ENCODE assay signal across 1 cellular context in genomic region chr6:30767158-30767943, GRCh38.
TF ChIP-seq lines count a peak whose summit lies in the region.

No MANE protein-coding gene starts in this region.

TF ChIP-seq in WTC11, 78 proteins besides CTCF, POLR2A, EP300 and RAD21 (continued from another document):
- TF ChIP-seq, protein P1, sequence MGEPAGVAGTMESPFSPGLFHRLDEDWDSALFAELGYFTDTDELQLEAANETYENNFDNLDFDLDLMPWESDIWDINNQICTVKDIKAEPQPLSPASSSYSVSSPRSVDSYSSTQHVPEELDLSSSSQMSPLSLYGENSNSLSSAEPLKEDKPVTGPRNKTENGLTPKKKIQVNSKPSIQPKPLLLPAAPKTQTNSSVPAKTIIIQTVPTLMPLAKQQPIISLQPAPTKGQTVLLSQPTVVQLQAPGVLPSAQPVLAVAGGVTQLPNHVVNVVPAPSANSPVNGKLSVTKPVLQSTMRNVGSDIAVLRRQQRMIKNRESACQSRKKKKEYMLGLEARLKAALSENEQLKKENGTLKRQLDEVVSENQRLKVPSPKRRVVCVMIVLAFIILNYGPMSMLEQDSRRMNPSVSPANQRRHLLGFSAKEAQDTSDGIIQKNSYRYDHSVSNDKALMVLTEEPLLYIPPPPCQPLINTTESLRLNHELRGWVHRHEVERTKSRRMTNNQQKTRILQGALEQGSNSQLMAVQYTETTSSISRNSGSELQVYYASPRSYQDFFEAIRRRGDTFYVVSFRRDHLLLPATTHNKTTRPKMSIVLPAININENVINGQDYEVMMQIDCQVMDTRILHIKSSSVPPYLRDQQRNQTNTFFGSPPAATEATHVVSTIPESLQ (CRISPR knock-in tag; IDR thresholded peaks at IDR 0.05) = no peak
- no peak for TF ChIP-seq EMX1 (CRISPR knock-in tag; IDR thresholded peaks at IDR 0.05)
- TF ChIP-seq TP53 (CRISPR knock-in tag; IDR thresholded peaks at IDR 0.05) = no peak
- no peak for TF ChIP-seq SP1 (CRISPR knock-in tag; conservative IDR thresholded peaks at IDR 0.05)
- no peak for TF ChIP-seq JAZF1 (CRISPR knock-in tag; IDR thresholded peaks at IDR 0.05)
- TF ChIP-seq, protein P2, sequence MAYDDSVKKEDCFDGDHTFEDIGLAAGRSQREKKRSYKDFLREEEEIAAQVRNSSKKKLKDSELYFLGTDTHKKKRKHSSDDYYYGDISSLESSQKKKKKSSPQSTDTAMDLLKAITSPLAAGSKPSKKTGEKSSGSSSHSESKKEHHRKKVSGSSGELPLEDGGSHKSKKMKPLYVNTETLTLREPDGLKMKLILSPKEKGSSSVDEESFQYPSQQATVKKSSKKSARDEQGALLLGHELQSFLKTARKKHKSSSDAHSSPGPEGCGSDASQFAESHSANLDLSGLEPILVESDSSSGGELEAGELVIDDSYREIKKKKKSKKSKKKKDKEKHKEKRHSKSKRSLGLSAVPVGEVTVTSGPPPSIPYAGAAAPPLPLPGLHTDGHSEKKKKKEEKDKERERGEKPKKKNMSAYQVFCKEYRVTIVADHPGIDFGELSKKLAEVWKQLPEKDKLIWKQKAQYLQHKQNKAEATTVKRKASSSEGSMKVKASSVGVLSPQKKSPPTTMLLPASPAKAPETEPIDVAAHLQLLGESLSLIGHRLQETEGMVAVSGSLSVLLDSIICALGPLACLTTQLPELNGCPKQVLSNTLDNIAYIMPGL (CRISPR knock-in tag; IDR thresholded peaks at IDR 0.05) = no peak
- TF ChIP-seq E2F5 (CRISPR knock-in tag; IDR thresholded peaks at IDR 0.05) = no peak
- TF ChIP-seq IRF2 (CRISPR knock-in tag; IDR thresholded peaks at IDR 0.05; ENCODE audit: borderline replicate concordance, low read depth) = no peak
- TF ChIP-seq, protein P3, sequence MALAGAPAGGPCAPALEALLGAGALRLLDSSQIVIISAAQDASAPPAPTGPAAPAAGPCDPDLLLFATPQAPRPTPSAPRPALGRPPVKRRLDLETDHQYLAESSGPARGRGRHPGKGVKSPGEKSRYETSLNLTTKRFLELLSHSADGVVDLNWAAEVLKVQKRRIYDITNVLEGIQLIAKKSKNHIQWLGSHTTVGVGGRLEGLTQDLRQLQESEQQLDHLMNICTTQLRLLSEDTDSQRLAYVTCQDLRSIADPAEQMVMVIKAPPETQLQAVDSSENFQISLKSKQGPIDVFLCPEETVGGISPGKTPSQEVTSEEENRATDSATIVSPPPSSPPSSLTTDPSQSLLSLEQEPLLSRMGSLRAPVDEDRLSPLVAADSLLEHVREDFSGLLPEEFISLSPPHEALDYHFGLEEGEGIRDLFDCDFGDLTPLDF (CRISPR knock-in tag; IDR thresholded peaks at IDR 0.05) = no peak
- no peak for TF ChIP-seq MXD4 (CRISPR knock-in tag; IDR thresholded peaks at IDR 0.05; ENCODE audit: borderline replicate concordance)
- TF ChIP-seq ATF1 (CRISPR knock-in tag; IDR thresholded peaks at IDR 0.05) = no peak
- no peak for TF ChIP-seq ESRRA (CRISPR knock-in tag; IDR thresholded peaks at IDR 0.05; ENCODE audit: borderline replicate concordance)
